Comparison of ENCODE assay signal across 32 cellular contexts in genomic region chr1:160076295-160076694, GRCh38. TPM values are rescaled to one million over a fixed set of nuclear protein-coding genes. Genes with fewer than 3 reads are reported as not detected.
"Had no signal": no experiment of that assay in that cellular context is flagged by ENCODE, and none has a peak within 500 bp of the region (broad histone marks: within the 10 kb centered on the region; RNA-seq: fewer than 3 reads in every experiment).

No MANE protein-coding gene starts in this region.

- DNase-seq: activated CD4-positive, CD25-positive, alpha-beta regulatory T cell treated with anti-CD3 and anti-CD28 coated beads, Interleukin-2, amount 50 U/mL, for 72 hours; activated CD8-positive, alpha-beta memory T cell treated with anti-CD3 and anti-CD28 coated beads for 24 hours; activated CD8-positive, alpha-beta memory T cell treated with anti-CD3 and anti-CD28 coated beads, Interleukin-2, amount 50 U/mL, for 48 hours; activated naive CD4-positive, alpha-beta T cell; activated T-cell treated with anti-CD3 and anti-CD28 coated beads, Interleukin-2, amount 50 U/mL, for 4 hours; body of pancreas; dermis blood vessel endothelial cell; effector CD8-positive, alpha-beta T cell; erythroblast; foreskin fibroblast; left lung; natural killer cell; pancreas; right cardiac atrium; stimulated activated CD4-positive, alpha-beta T cell treated with anti-CD3 and anti-CD28 coated beads, Interleukin-1b, Interleukin-23, amount 100 ng/mL, for 48 hours; stimulated activated naive CD8-positive, alpha-beta T cell treated with anti-CD3 and anti-CD28 coated beads, Interleukin-15, amount 100 ng/mL, for 72 hours; T-cell; transverse colon; uterus; WERI-Rb-1 had no signal

- H3K4me3 Mint-ChIP-seq: activated naive CD8-positive, alpha-beta T cell; activated T-cell treated with anti-CD3 and anti-CD28 coated beads, Interleukin-2, amount 50 U/mL, for 4 hours; natural killer cell; stimulated activated effector memory CD8-positive, alpha-beta T cell treated with anti-CD3 and anti-CD28 coated beads, Interleukin-12 subunit alpha, Interleukin-12 subunit beta, amount 100 ng/mL, for 72 hours; stimulated activated naive CD8-positive, alpha-beta T cell treated with anti-CD3 and anti-CD28 coated beads, Interleukin-15, amount 100 ng/mL, for 72 hours; T-cell; T-helper 2 cell treated with Interferon-gamma antibody and Interleukin-4, amounts not matched to agents 5 μg/mL and 100 μg/mL, for 36 hours had no signal

- H3K27ac ChIP-seq: body of pancreas, cardiac muscle cell, pancreas, suprapubic skin, transverse colon, uterus, WERI-Rb-1 had no signal

- H3K9me3 ChIP-seq: body of pancreas, left lung, pancreas, suprapubic skin, transverse colon, uterus had no signal

- FAIRE-seq: kidney, pancreas had no signal

- H3K27ac Mint-ChIP-seq: activated naive CD8-positive, alpha-beta T cell; activated T-helper 2 cell treated with anti-CD3 and anti-CD28 coated beads, Interferon-gamma antibody, Interleukin-2, Interleukin-4, amounts not matched to agents 10 μg/mL and 5 μg/mL and 100 μg/mL, durations not matched to agents 14 hours and 24 hours and 36 hours; natural killer cell; stimulated activated effector memory CD8-positive, alpha-beta T cell treated with anti-CD3 and anti-CD28 coated beads, Interleukin-12 subunit alpha, Interleukin-12 subunit beta, amount 100 ng/mL, for 72 hours; stimulated activated naive CD8-positive, alpha-beta T cell treated with anti-CD3 and anti-CD28 coated beads, Interleukin-15, amount 100 ng/mL, for 72 hours; T-cell; T-helper 2 cell treated with Interferon-gamma antibody and Interleukin-4, amounts not matched to agents 5 μg/mL and 100 μg/mL, for 36 hours had no signal

- H3K36me3 Mint-ChIP-seq: activated naive CD8-positive, alpha-beta T cell; natural killer cell; stimulated activated effector memory CD8-positive, alpha-beta T cell treated with anti-CD3 and anti-CD28 coated beads, Interleukin-12 subunit alpha, Interleukin-12 subunit beta, amount 100 ng/mL, for 72 hours; T-cell had no signal

- H3K4me1 ChIP-seq: body of pancreas, pancreas, suprapubic skin, uterus had no signal

- H3K4me3 ChIP-seq: body of pancreas, cardiac muscle cell, left lung, pancreas, suprapubic skin, transverse colon, uterus had no signal

- H3K36me3 ChIP-seq: cardiac muscle cell, left lung, pancreas, suprapubic skin, transverse colon, uterus, WERI-Rb-1 had no signal

- ATAC-seq: activated T-cell treated with anti-CD3 and anti-CD28 coated beads, Interleukin-2, amount 50 U/mL, for 4 hours; body of pancreas; left lung; natural killer cell; pancreas; right cardiac atrium; stimulated activated effector memory CD8-positive, alpha-beta T cell treated with anti-CD3 and anti-CD28 coated beads, Interleukin-12 subunit alpha, Interleukin-12 subunit beta, amount 100 ng/mL, for 72 hours; stimulated activated naive CD8-positive, alpha-beta T cell treated with anti-CD3 and anti-CD28 coated beads, Interleukin-15, amount 100 ng/mL, for 72 hours; T-cell had no signal

- H3K9me3 Mint-ChIP-seq: activated T-cell treated with anti-CD3 and anti-CD28 coated beads, Interleukin-2, amount 50 U/mL, for 4 hours; activated T-helper 2 cell treated with anti-CD3 and anti-CD28 coated beads, Interferon-gamma antibody, Interleukin-2, Interleukin-4, amounts not matched to agents 10 μg/mL and 5 μg/mL and 100 μg/mL, durations not matched to agents 14 hours and 24 hours and 36 hours; natural killer cell; stimulated activated effector memory CD8-positive, alpha-beta T cell treated with anti-CD3 and anti-CD28 coated beads, Interleukin-12 subunit alpha, Interleukin-12 subunit beta, amount 100 ng/mL, for 72 hours; stimulated activated naive CD8-positive, alpha-beta T cell treated with anti-CD3 and anti-CD28 coated beads, Interleukin-15, amount 100 ng/mL, for 72 hours; T-cell; T-helper 2 cell treated with Interferon-gamma antibody and Interleukin-4, amounts not matched to agents 5 μg/mL and 100 μg/mL, for 36 hours had no signal

RNA-seq across cellular contexts. Expression of gene KCNJ9, which starts 5.0 kb away (rescaled TPM):
- total RNA-seq: activated T-cell treated with anti-CD3 and anti-CD28 coated beads, Interleukin-2, amount 50 U/mL, for 4 hours; activated T-helper 2 cell treated with anti-CD3 and anti-CD28 coated beads, Interferon-gamma antibody, Interleukin-2, Interleukin-4, amounts not matched to agents 10 μg/mL and 5 μg/mL and 100 μg/mL, durations not matched to agents 14 hours and 24 hours and 36 hours; body of pancreas; dermis blood vessel endothelial cell; glomerular endothelial cell; kidney; left lung; lung microvascular endothelial cell; natural killer cell; pancreas; pulmonary artery endothelial cell; right cardiac atrium; skeletal muscle tissue; T-cell had no signal
- polyA plus RNA-seq: fibroblast of lung, right cardiac atrium had no signal

RNA-seq across cellular contexts. Expression of gene KCNJ10, which starts 6.3 kb away (rescaled TPM):
- total RNA-seq: activated T-helper 2 cell treated with anti-CD3 and anti-CD28 coated beads, Interferon-gamma antibody, Interleukin-2, Interleukin-4, amounts not matched to agents 10 μg/mL and 5 μg/mL and 100 μg/mL, durations not matched to agents 14 hours and 24 hours and 36 hours; body of pancreas; dermis blood vessel endothelial cell; fibroblast of lung; glomerular endothelial cell; lung microvascular endothelial cell; natural killer cell; pulmonary artery endothelial cell; suprapubic skin; transverse colon had no signal
- polyA plus RNA-seq: fibroblast of lung had no signal

RNA-seq across cellular contexts. Expression of gene ATP1A2, which starts 39.3 kb away (rescaled TPM):
- total RNA-seq: activated T-cell treated with anti-CD3 and anti-CD28 coated beads, Interleukin-2, amount 50 U/mL, for 4 hours; activated T-helper 2 cell treated with anti-CD3 and anti-CD28 coated beads, Interferon-gamma antibody, Interleukin-2, Interleukin-4, amounts not matched to agents 10 μg/mL and 5 μg/mL and 100 μg/mL, durations not matched to agents 14 hours and 24 hours and 36 hours; dermis blood vessel endothelial cell; glomerular endothelial cell; lung microvascular endothelial cell; natural killer cell; pulmonary artery endothelial cell had no signal
